ENCODE assay signal across 22 cellular contexts in the genomic region with DNA sequence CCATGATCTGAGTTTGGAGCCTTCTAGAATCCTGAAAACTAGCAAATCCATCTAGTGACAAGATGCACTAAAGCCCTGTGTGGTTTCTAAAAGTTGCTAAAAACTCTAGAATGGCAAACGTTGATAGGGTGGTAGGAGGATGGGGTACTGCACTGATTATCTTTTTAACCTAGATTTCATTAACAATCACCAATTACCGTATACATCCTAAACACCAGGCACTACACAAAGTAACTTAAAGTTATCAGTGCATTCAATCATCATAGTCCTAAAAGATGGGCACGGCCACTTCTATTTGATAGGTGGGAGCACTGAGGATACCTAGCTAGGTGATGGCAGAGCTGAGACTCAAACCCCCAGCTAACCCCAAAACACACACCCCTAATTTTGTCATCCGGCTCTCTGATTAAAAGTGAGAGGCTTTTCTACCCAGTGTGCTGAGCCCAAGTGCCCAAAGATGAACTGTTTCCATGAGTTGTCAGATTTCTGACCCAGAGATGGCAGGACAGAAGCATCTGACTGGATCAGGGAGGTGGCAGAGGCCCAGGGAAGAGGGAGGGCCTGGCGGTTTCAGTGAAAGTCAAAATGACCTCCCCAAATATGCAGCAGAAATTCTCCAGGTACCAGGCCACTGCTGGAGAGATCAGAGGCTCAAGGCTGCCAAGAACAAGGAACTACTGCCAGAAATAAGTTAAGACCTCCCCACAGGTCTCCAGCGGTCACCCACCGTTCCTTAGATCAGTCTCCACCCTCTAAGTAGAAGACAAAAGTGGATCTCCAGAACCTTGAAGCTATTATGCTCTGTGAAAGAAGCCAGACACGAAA.
DNase-seq lines count a peak whose midpoint lies in the region; ATAC-seq and TF ChIP-seq lines count a peak whose summit lies in the region.
"Had no signal": no experiment of that assay in that cellular context is flagged by ENCODE, and none has a peak within 500 bp of the region (broad histone marks: within the 10 kb centered on the region; RNA-seq: fewer than 3 reads in every experiment).

No MANE protein-coding gene starts in this region.

- no peak for TF ChIP-seq EP300 in esophagus muscularis mucosa (IDR thresholded peaks at IDR 0.05)

- H3K9me3 Mint-ChIP-seq in Caco-2 (ENCODE audit: unreplicated experiment), result no peaks in the 10 kb centered on the region
- H3K9me3 Mint-ChIP-seq: activated CD4-positive, alpha-beta memory T cell treated with anti-CD3 and anti-CD28 coated beads, Interleukin-2, amount 10 ng/mL, durations not matched to agents 7 days and 5 days; activated naive CD4-positive, alpha-beta T cell treated with anti-CD3 and anti-CD28 coated beads, Interleukin-2, amount 10 ng/mL, durations not matched to agents 7 days and 5 days; CD4-positive, alpha-beta memory T cell; naive thymus-derived CD4-positive, alpha-beta T cell had no signal

- H3K27ac Mint-ChIP-seq in Caco-2 (ENCODE audit: unreplicated experiment), result no peak overlapping the region
- H3K27ac Mint-ChIP-seq: activated CD4-positive, alpha-beta memory T cell treated with anti-CD3 and anti-CD28 coated beads, Interleukin-2, amount 10 ng/mL, durations not matched to agents 7 days and 5 days; activated naive CD4-positive, alpha-beta T cell treated with anti-CD3 and anti-CD28 coated beads, Interleukin-2, amount 10 ng/mL, durations not matched to agents 7 days and 5 days; CD4-positive, alpha-beta memory T cell; naive thymus-derived CD4-positive, alpha-beta T cell; T-helper 17 cell had no signal

- BruUV-seq in Caco-2 (replicated peaks; lab: Mats Ljungman, UMichigan), result no TSS peak
- BruUV-seq in PC-9 (replicated peaks; lab: Mats Ljungman, UMichigan), result no TSS peak

- no peaks in the 10 kb centered on the region for H3K36me3 ChIP-seq in Caco-2 (ENCODE audit: control insufficient read depth, insufficient read depth, low read length)
- H3K36me3 ChIP-seq in RWPE2 (ENCODE audit: low read depth), result no peaks in the 10 kb centered on the region; the same call in 1 of the 2 replicates
- no peaks in the 10 kb centered on the region for H3K36me3 ChIP-seq in duodenal mucosa (ENCODE audit: control insufficient read depth in 1 of 2, insufficient read depth in 2 of 2, low read length in 2 of 2)
- H3K36me3 ChIP-seq in prostate gland, result no peaks in the 10 kb centered on the region
- no peaks in the 10 kb centered on the region for H3K36me3 ChIP-seq in esophagus muscularis mucosa
- H3K36me3 ChIP-seq in PC-9 (ENCODE audit: low read depth), result no peaks in the 10 kb centered on the region
- H3K36me3 ChIP-seq: ascending aorta, vagina, WERI-Rb-1 had no signal

- POLR2A ChIA-PET in Caco-2 (lab: Charles Lee) (no interaction called here), PC-9 (lab: Charles Lee; ENCODE audit: unreplicated experiment) (interaction anchor here (0.5 kb wide), 1 partner anchor 44 kb away, joined by 3 read pairs; no protein-coding TSS in a partner anchor)

- H3K4me1 Mint-ChIP-seq in Caco-2 (ENCODE audit: low read depth, unreplicated experiment), result peaks cover 16% of the 10 kb centered on the region
- H3K4me1 Mint-ChIP-seq: activated CD4-positive, alpha-beta memory T cell treated with anti-CD3 and anti-CD28 coated beads, Interleukin-2, amount 10 ng/mL, durations not matched to agents 7 days and 5 days; activated naive CD4-positive, alpha-beta T cell treated with anti-CD3 and anti-CD28 coated beads, Interleukin-2, amount 10 ng/mL, durations not matched to agents 7 days and 5 days had no signal

- H3K9ac ChIP-seq in duodenal mucosa (ENCODE audit: low read depth in 1 of 2, low read length in 2 of 2), result peak overlapping the region; percentile 33 to 45

- H4K20me1 ChIP-seq in PC-9 (ENCODE audit: insufficient read depth), result peaks cover 14% of the 10 kb centered on the region; the same call in 1 of the 2 replicates

- H3K27me3 ChIP-seq in Caco-2 (replicated peaks; ENCODE audit: control insufficient read depth, insufficient read depth, low read length), result no peaks in the 10 kb centered on the region
- no peaks in the 10 kb centered on the region for H3K27me3 ChIP-seq in RWPE2 (ENCODE audit: insufficient read depth, poor library complexity, severe bottlenecking)
- H3K27me3 ChIP-seq in duodenal mucosa (ENCODE audit: control insufficient read depth in 1 of 2, insufficient read depth in 2 of 2, low read length in 2 of 2), result no peaks in the 10 kb centered on the region
- no peaks in the 10 kb centered on the region for H3K27me3 ChIP-seq in prostate gland (replicated peaks; ENCODE audit: insufficient read depth)
- peaks cover 0 to 22% (median 0%) of the 10 kb centered on the region in 4 donors for H3K27me3 ChIP-seq in esophagus muscularis mucosa
- no peaks in the 10 kb centered on the region for H3K27me3 ChIP-seq in PC-9 (ENCODE audit: insufficient read depth, low read depth)
- H3K27me3 ChIP-seq: ascending aorta, vagina had no signal

- no peak overlapping the region for H3K4me3 ChIP-seq in Caco-2 (ENCODE audit: low read depth, low read length)
- no peak overlapping the region for H3K4me3 ChIP-seq in RWPE2 (ENCODE audit: severe bottlenecking)
- no peak overlapping the region for H3K4me3 ChIP-seq in duodenal mucosa (ENCODE audit: low read depth in 1 of 2, low read length in 2 of 2)
- H3K4me3 ChIP-seq in prostate gland, result no peak overlapping the region
- H3K4me3 ChIP-seq in esophagus muscularis mucosa, result no peak overlapping the region
- no peak overlapping the region for H3K4me3 ChIP-seq in PC-9
- H3K4me3 ChIP-seq: ascending aorta, coronary artery, vagina had no signal

- ATAC-seq in RWPE2 (ENCODE audit: low read depth), result no peak
- ATAC-seq: naive thymus-derived CD4-positive, alpha-beta T cell; T-helper 17 cell had no signal

- intact Hi-C loops in Caco-2 (cut with micrococcal nuclease; ENCODE audit: unreplicated experiment) (loop anchor here (5.0 kb wide), 1 partner anchor 395 kb away; a partner anchor contains a TSS), prostate gland (cut with DNase I) (no loop called here), esophagus muscularis mucosa (cut with DNase I) (no loop called here), PC-9 (cut with micrococcal nuclease; ENCODE audit: unreplicated experiment) (no loop called here)

- H3K9me2 ChIP-seq in PC-9 (ENCODE audit: insufficient read depth), result no peaks in the 10 kb centered on the region

- no peak overlapping the region for H3K4me2 ChIP-seq in PC-9

- H3K27me3 Mint-ChIP-seq in Caco-2 (ENCODE audit: insufficient read depth, unreplicated experiment), result no peaks in the 10 kb centered on the region
- H3K27me3 Mint-ChIP-seq: activated CD4-positive, alpha-beta memory T cell treated with anti-CD3 and anti-CD28 coated beads, Interleukin-2, amount 10 ng/mL, durations not matched to agents 7 days and 5 days had no signal

- WGBS in prostate gland, result 58% methylated on average over 8 of the region's 8 CpGs
- WGBS in esophagus muscularis mucosa, result 75% methylated on average over 8 of the region's 8 CpGs

- peaks cover 100% of the 10 kb centered on the region for H3K79me2 ChIP-seq in PC-9 (ENCODE audit: low read depth)

- TF ChIP-seq POLR2A in prostate gland (IDR thresholded peaks at IDR 0.05) (no peak), esophagus muscularis mucosa (IDR thresholded peaks at IDR 0.05; ENCODE audit: low read depth) (no peak)

- H3K9me3 ChIP-seq in Caco-2 (no peaks in the 10 kb centered on the region), RWPE2 (ENCODE audit: severe bottlenecking) (no peaks in the 10 kb centered on the region), duodenal mucosa (ENCODE audit: control insufficient read depth in 1 of 2, low read length in 2 of 2) (no peaks in the 10 kb centered on the region), prostate gland (no peaks in the 10 kb centered on the region), esophagus muscularis mucosa (no peaks in the 10 kb centered on the region), PC-9 (ENCODE audit: insufficient read depth, low read depth) (no peaks in the 10 kb centered on the region)
- H3K9me3 ChIP-seq: ascending aorta, vagina had no signal

- no peak overlapping the region for H2AFZ ChIP-seq in PC-9

- DNase-seq in Caco-2 (no peak), RWPE2 (ENCODE audit: low spot score) (no peak), prostate gland (ENCODE audit: low spot score) (no peak), NCI-H1092 (lab: John Stamatoyannopoulos, UW) (no peak), esophagus muscularis mucosa (ENCODE audit: extremely low spot score) (no peak), PC-9 (no peak), SKM-1 treated with dmso at 0.1 percent for 144 hours (lab: John Stamatoyannopoulos, UW; ENCODE audit: unreplicated experiment) (no peak)
- DNase-seq: activated CD4-positive, alpha-beta memory T cell treated with anti-CD3 and anti-CD28 coated beads, Interleukin-2, amount 10 ng/mL, durations not matched to agents 7 days and 5 days; activated naive CD4-positive, alpha-beta T cell treated with anti-CD3 and anti-CD28 coated beads, Interleukin-2, amount 10 ng/mL, durations not matched to agents 7 days and 5 days; activated T-cell treated with anti-CD3 and anti-CD28 coated beads, Interleukin-2, amount 50 U/mL, for 1 hour; CD4-positive, alpha-beta memory T cell; DMS79 treated with DMSO at 0.1 percent for 48 hours; hippocampal formation; naive thymus-derived CD4-positive, alpha-beta T cell; NCI-H524 treated with DMSO at 0.1 percent for 48 hours; stimulated activated CD4-positive, alpha-beta T cell treated with anti-CD3 and anti-CD28 coated beads, Interleukin-4, amount 100 ng/mL, for 1 hour; T-helper 17 cell; WERI-Rb-1 had no signal

- CTCF ChIA-PET in Caco-2 (lab: Charles Lee) (no interaction called here), PC-9 (lab: Charles Lee) (no interaction called here)

- no peak for TF ChIP-seq CTCF in Caco-2 (IDR thresholded peaks at IDR 0.05; ENCODE audit: insufficient read depth in 1 of 2, low read depth in 1 of 2, low read length in 1 of 2, severe bottlenecking in 1 of 2, unreplicated experiment in 1 of 2)
- TF ChIP-seq CTCF in RWPE2 (IDR thresholded peaks at IDR 0.05; ENCODE audit: poor library complexity, severe bottlenecking), result no peak
- TF ChIP-seq CTCF in prostate gland (IDR thresholded peaks at IDR 0.05), result no peak
- no peak for TF ChIP-seq CTCF in esophagus muscularis mucosa (IDR thresholded peaks at IDR 0.05)
- no peak for TF ChIP-seq CTCF in PC-9 (conservative IDR thresholded peaks at IDR 0.05)

- peaks cover 16% of the 10 kb centered on the region; the same call in 1 of the 2 replicates for H3F3A ChIP-seq in PC-9 (ENCODE audit: insufficient read depth, low read depth)

- no peaks in the 10 kb centered on the region for H3K36me3 Mint-ChIP-seq in Caco-2 (ENCODE audit: insufficient read depth, unreplicated experiment)
- H3K36me3 Mint-ChIP-seq: activated naive CD4-positive, alpha-beta T cell treated with anti-CD3 and anti-CD28 coated beads, Interleukin-2, amount 10 ng/mL, durations not matched to agents 7 days and 5 days; CD4-positive, alpha-beta memory T cell; naive thymus-derived CD4-positive, alpha-beta T cell had no signal

- peaks cover 39% of the 10 kb centered on the region for H3K4me1 ChIP-seq in Caco-2
- H3K4me1 ChIP-seq in RWPE2 (ENCODE audit: insufficient read depth, poor library complexity, severe bottlenecking), result peaks cover 40% of the 10 kb centered on the region
- H3K4me1 ChIP-seq in duodenal mucosa (ENCODE audit: control insufficient read depth in 1 of 2, insufficient read depth in 2 of 2, low read length in 2 of 2), result peaks cover 38 to 45% of the 10 kb centered on the region in 2 donors
- H3K4me1 ChIP-seq in prostate gland (replicated peaks), result peaks cover 8% of the 10 kb centered on the region
- H3K4me1 ChIP-seq in esophagus muscularis mucosa, result peaks cover 0 to 14% (median 11%) of the 10 kb centered on the region in 4 donors
- H3K4me1 ChIP-seq in PC-9 (replicated peaks; ENCODE audit: insufficient read depth), result no peaks in the 10 kb centered on the region
- H3K4me1 ChIP-seq: ascending aorta had no signal

- H3K27ac ChIP-seq in RWPE2 (ENCODE audit: poor library complexity, severe bottlenecking) (peak overlapping the region; percentile 22), duodenal mucosa (ENCODE audit: low read depth, low read length) (no peak overlapping the region), prostate gland (peak overlapping the region; percentile 71 to 81), esophagus muscularis mucosa (replicated peaks in 1 of 4) (no peak overlapping the region), PC-9 (no peak overlapping the region)
- H3K27ac ChIP-seq: ascending aorta, coronary artery, vagina, WERI-Rb-1 had no signal

- peak overlapping the region; percentile 12 for H3K4me3 Mint-ChIP-seq in Caco-2 (ENCODE audit: unreplicated experiment)
- H3K4me3 Mint-ChIP-seq: activated CD4-positive, alpha-beta memory T cell treated with anti-CD3 and anti-CD28 coated beads, Interleukin-2, amount 10 ng/mL, durations not matched to agents 7 days and 5 days; activated naive CD4-positive, alpha-beta T cell treated with anti-CD3 and anti-CD28 coated beads, Interleukin-2, amount 10 ng/mL, durations not matched to agents 7 days and 5 days; CD4-positive, alpha-beta memory T cell; naive thymus-derived CD4-positive, alpha-beta T cell; T-helper 17 cell had no signal

Comparison
In these comparisons a context has a peak if more than half of its experiments do, and no peak if none do; other contexts are left out.
1. H3K27ac ChIP-seq: peak in RWPE2 (single experiment) and prostate gland (2 of 2); none in duodenal mucosa (single experiment), esophagus muscularis mucosa (0 of 4) and PC-9 (single experiment).